In genomic region chr6:157530126-157530525, GRCh38 we compare ENCODE assay signal across 1 cellular context.
TF ChIP-seq lines count a peak whose summit lies in the region.

No MANE protein-coding gene starts in this region.

TF ChIP-seq in HEK293, 187 proteins besides CTCF, POLR2A, EP300 and RAD21 (continued from another document):
- TF ChIP-seq ZNF449 (tag by site-specific recombination; IDR thresholded peaks at IDR 0.05) (no peak), ZNF324 (tag by site-specific recombination; IDR thresholded peaks at IDR 0.05) (no peak), ZNF600 (tag by site-specific recombination; IDR thresholded peaks at IDR 0.05) (peak; percentile 71), TRIM28 (IDR thresholded peaks at IDR 0.05; ENCODE audit: borderline replicate concordance, low read length) (no peak), ZNF664 (tag by site-specific recombination; IDR thresholded peaks at IDR 0.05) (no peak), ZNF645 (tag by site-specific recombination; IDR thresholded peaks at IDR 0.05) (no peak), ZBTB6 (tag by site-specific recombination; IDR thresholded peaks at IDR 0.05) (no peak), ZEB2 (tag by site-specific recombination; IDR thresholded peaks at IDR 0.05) (peak; percentile 61), ZNF350 (tag by site-specific recombination; IDR thresholded peaks at IDR 0.05) (no peak)
TF ChIP-seq in HEK293: peak in this region for 21.
